Comparison of ENCODE assay signal across 8 cellular contexts in the genomic region with DNA sequence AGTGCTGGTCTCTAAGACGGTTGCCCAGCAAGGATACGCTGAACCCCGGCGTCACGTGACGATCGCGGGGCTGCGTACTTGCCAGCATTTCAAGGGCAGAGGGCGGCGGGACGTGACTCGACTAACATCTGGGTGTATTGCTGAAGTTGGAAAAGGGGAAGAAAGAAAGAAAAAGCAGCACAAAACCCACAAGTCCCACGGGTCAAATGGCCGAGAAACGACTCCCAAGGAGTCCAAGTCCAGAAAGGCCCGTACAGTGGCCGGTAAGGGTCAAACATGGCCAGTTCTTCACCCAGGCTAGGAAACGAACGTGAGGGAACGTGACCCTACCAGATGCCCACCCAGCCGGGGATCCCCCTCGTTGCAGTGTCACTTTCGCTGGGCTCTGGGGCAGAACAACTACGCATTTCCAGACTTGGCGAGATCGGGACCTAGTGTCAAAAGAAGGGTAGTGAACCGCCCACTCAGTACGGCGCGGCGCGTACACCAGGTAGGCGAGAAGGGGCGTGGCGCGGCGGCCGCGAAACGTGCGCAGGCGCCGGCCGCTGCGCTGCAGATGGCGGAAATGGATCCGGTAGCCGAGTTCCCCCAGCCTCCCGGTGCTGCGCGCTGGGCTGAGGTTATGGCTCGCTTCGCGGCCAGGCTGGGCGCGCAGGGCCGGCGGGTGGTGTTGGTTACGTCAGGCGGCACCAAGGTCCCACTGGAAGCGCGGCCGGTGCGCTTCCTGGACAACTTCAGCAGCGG. TPM values are rescaled to one million over a fixed set of nuclear protein-coding genes. Genes with fewer than 3 reads are reported as not detected.
DNase-seq lines count a peak whose midpoint lies in the region; ATAC-seq and TF ChIP-seq lines count a peak whose summit lies in the region.

PPCS (plus strand) TSS at position 534 of the 744 bp plus-strand sequence; CDS start at position 557, 23 bp downstream.
A gene with protein sequence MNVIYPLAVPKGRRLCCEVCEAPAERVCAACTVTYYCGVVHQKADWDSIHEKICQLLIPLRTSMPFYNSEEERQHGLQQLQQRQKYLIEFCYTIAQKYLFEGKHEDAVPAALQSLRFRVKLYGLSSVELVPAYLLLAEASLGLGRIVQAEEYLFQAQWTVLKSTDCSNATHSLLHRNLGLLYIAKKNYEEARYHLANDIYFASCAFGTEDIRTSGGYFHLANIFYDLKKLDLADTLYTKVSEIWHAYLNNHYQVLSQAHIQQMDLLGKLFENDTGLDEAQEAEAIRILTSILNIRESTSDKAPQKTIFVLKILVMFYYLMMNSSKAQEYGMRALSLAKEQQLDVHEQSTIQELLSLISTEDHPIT (minus strand): TSS at position 13 of the 744 bp plus-strand sequence. CDS start 25 bp downstream, outside the sequence.

- no peaks in the 10 kb centered on the region for H3K9me3 ChIP-seq in duodenal mucosa (ENCODE audit: control insufficient read depth in 1 of 2, low read length in 2 of 2)
- no peaks in the 10 kb centered on the region for H3K9me3 ChIP-seq in lower lobe of right lung

- H3K4me1 ChIP-seq in duodenal mucosa (ENCODE audit: control insufficient read depth in 1 of 2, insufficient read depth in 2 of 2, low read length in 2 of 2): peaks cover 18 to 20% of the 10 kb centered on the region in 2 donors
- peaks cover 15% of the 10 kb centered on the region for H3K4me1 ChIP-seq in lower lobe of right lung

- H3K4me3 ChIP-seq in duodenal mucosa (ENCODE audit: low read depth in 1 of 2, low read length in 2 of 2): peak within 1 kb of the TSS; percentile 88 to 91
- H3K4me3 ChIP-seq in lower lobe of right lung: peak within 1 kb of the TSS; percentile 98

- no peak for TF ChIP-seq CTCF in C4-2B (conservative IDR thresholded peaks at IDR 0.05)
- TF ChIP-seq CTCF in lower lobe of right lung (IDR thresholded peaks at IDR 0.05): no peak

- H3K9ac ChIP-seq in duodenal mucosa (ENCODE audit: low read depth in 1 of 2, low read length in 2 of 2): peak within 1 kb of the TSS; percentile 68 to 99

- intact Hi-C loops in lower lobe of right lung (cut with DNase I): no loop called here

- H3K27ac ChIP-seq in C4-2B: peak within 1 kb of the TSS; percentile 97
- peak within 1 kb of the TSS; percentile 80 for H3K27ac ChIP-seq in duodenal mucosa (ENCODE audit: low read depth, low read length)
- peak within 1 kb of the TSS; percentile 97 for H3K27ac ChIP-seq in lower lobe of right lung

- H3K36me3 ChIP-seq in duodenal mucosa (ENCODE audit: control insufficient read depth in 1 of 2, insufficient read depth in 2 of 2, low read length in 2 of 2) (peaks cover 6 to 17% of the 10 kb centered on the region in 2 donors), lower lobe of right lung (peaks cover 34% of the 10 kb centered on the region)

- DNase-seq in GM19240 (ENCODE audit: insufficient read length, low spot score) (peak; percentile 59), NCI-H526 treated with DMSO at 0.1 percent for 48 hours (lab: John Stamatoyannopoulos, UW) (peak; percentile 92), lower lobe of right lung (peak; percentile 95)
- peak; percentile 92 to 94 for DNase-seq in activated CD4-positive, alpha-beta T cell treated with anti-CD3 and anti-CD28 coated beads, Interleukin-2, amount 50 U/mL, for 48 hours
- peak; percentile 69 to 88 (median 79) for DNase-seq in stimulated activated CD4-positive, alpha-beta T cell treated with anti-CD3 and anti-CD28 coated beads, TNF-alpha, amount 100 ng/mL, for 1 hour (ENCODE audit: low read depth in 3 of 3, low spot score in 1 of 3)

- ATAC-seq in HG03457 (IDR thresholded peaks at IDR 0.05; ENCODE audit: unreplicated experiment): peak; percentile 61
- ATAC-seq in lower lobe of right lung: peak; percentile 97 to 98

- H3K27me3 ChIP-seq in duodenal mucosa (ENCODE audit: control insufficient read depth in 1 of 2, insufficient read depth in 2 of 2, low read length in 2 of 2) (no peaks in the 10 kb centered on the region), lower lobe of right lung (ENCODE audit: low read depth) (no peaks in the 10 kb centered on the region)

RNA-seq across cellular contexts. Expression of gene PPCS, which starts in this region (rescaled TPM):
- 55.0 TPM for total RNA-seq in lower lobe of right lung

RNA-seq across cellular contexts. Expression of the second gene that starts in this region (rescaled TPM):
- total RNA-seq in lower lobe of right lung: 2.8 TPM

Comparison
In these comparisons a context has a peak if more than half of its experiments do, and no peak if none do; other contexts are left out.
1. Peak in every context shown above with its lines: DNase-seq, ATAC-seq, H3K4me3 ChIP-seq and H3K27ac ChIP-seq.